Comparison of ENCODE assay signal across 2 cellular contexts in genomic region chr13:41188584-41188983, GRCh38.
TF ChIP-seq lines count a peak whose summit lies in the region.

No MANE protein-coding gene starts in this region.

TF ChIP-seq in A549, 52 proteins besides CTCF, POLR2A, EP300 and RAD21 (continued from another document):
- TF ChIP-seq E2F6 (IDR thresholded peaks at IDR 0.05; ENCODE audit: borderline replicate concordance, low read depth) = no peak

TF ChIP-seq in HEK293T, 16 proteins besides CTCF, POLR2A, EP300 and RAD21 (continued from another document):
- no peak for TF ChIP-seq BHLHE40 (IDR thresholded peaks at IDR 0.05; ENCODE audit: borderline replicate concordance)
TF ChIP-seq in HEK293T: peak in this region for 0.
